ENCODE assay signal across 33 cellular contexts in genomic region chr16:55876854-55877253, GRCh38. TPM values are rescaled to one million over a fixed set of nuclear protein-coding genes. Genes with fewer than 3 reads are reported as not detected.
DNase-seq lines count a peak whose midpoint lies in the region; ATAC-seq and TF ChIP-seq lines count a peak whose summit lies in the region.
"Had no signal": no experiment of that assay in that cellular context is flagged by ENCODE, and none has a peak within 500 bp of the region (broad histone marks: within the 10 kb centered on the region; RNA-seq: fewer than 3 reads in every experiment).

No MANE protein-coding gene starts in this region.

- H2AFZ ChIP-seq in neural progenitor cell (replicated peaks) = no peak overlapping the region

- H3K27me3 ChIP-seq in endodermal cell (ENCODE audit: control insufficient read depth, insufficient read depth, low read length, poor library complexity, severe bottlenecking) (no peaks in the 10 kb centered on the region), neural progenitor cell (no peaks in the 10 kb centered on the region)
- H3K27me3 ChIP-seq: gastrocnemius medialis, pancreas, Peyer's patch had no signal

- H3K36me3 Mint-ChIP-seq in endodermal cell (ENCODE audit: low read depth) = no peaks in the 10 kb centered on the region
- no peaks in the 10 kb centered on the region for H3K36me3 Mint-ChIP-seq in neural progenitor cell
- H3K36me3 Mint-ChIP-seq: activated naive CD4-positive, alpha-beta T cell treated with anti-CD3 and anti-CD28 coated beads, Interleukin-2, amount 50 U/mL, for 24 hours; type B pancreatic cell had no signal

- H3K27ac ChIP-seq in endodermal cell (ENCODE audit: low read depth, low read length) = no peak overlapping the region
- H3K27ac ChIP-seq in neural progenitor cell = no peak overlapping the region
- H3K27ac ChIP-seq: breast epithelium, dorsolateral prefrontal cortex, gastrocnemius medialis, KMS-11, pancreas, Peyer's patch, skin epidermis had no signal

- H3K36me3 ChIP-seq in endodermal cell (ENCODE audit: control insufficient read depth, insufficient read depth, low read length) = no peaks in the 10 kb centered on the region
- no peaks in the 10 kb centered on the region for H3K36me3 ChIP-seq in neural progenitor cell
- H3K36me3 ChIP-seq: breast epithelium, gastrocnemius medialis, pancreas, Peyer's patch had no signal

- H3K9me3 ChIP-seq in endodermal cell (ENCODE audit: control insufficient read depth, low read length) (no peaks in the 10 kb centered on the region), neural progenitor cell (ENCODE audit: low read depth) (no peaks in the 10 kb centered on the region)
- H3K9me3 ChIP-seq: breast epithelium, gastrocnemius medialis, pancreas, Peyer's patch had no signal

- H3K4me2 ChIP-seq in neural progenitor cell = no peak overlapping the region
- H3K4me2 ChIP-seq: KMS-11 had no signal

- no peaks in the 10 kb centered on the region for H3K4me1 ChIP-seq in endodermal cell (ENCODE audit: control insufficient read depth, insufficient read depth, low read length)
- no peaks in the 10 kb centered on the region for H3K4me1 ChIP-seq in neural progenitor cell
- H3K4me1 ChIP-seq: breast epithelium, gastrocnemius medialis, pancreas, Peyer's patch had no signal

- H3K27me3 Mint-ChIP-seq in endodermal cell (ENCODE audit: insufficient read depth) = peaks cover 3% of the 10 kb centered on the region
- H3K27me3 Mint-ChIP-seq in neural progenitor cell (ENCODE audit: insufficient read depth, low read depth) = peaks cover 5% of the 10 kb centered on the region

- no peak overlapping the region for H3K9ac ChIP-seq in endodermal cell (ENCODE audit: extremely low read depth, low read length, poor library complexity, severe bottlenecking)
- H3K9ac ChIP-seq in neural progenitor cell = no peak overlapping the region
- H3K9ac ChIP-seq: KMS-11 had no signal

- H3K27ac Mint-ChIP-seq in endodermal cell (no peak overlapping the region), neural progenitor cell (peak overlapping the region; percentile 89)
- H3K27ac Mint-ChIP-seq: activated CD8-positive, alpha-beta T cell treated with anti-CD3 and anti-CD28 coated beads for 36 hours; activated naive CD4-positive, alpha-beta T cell treated with anti-CD3 and anti-CD28 coated beads, Interleukin-2, amount 50 U/mL, for 24 hours; activated T-helper 17 cell treated with anti-CD3 and anti-CD28 coated beads, Interleukin-2, amount 50 U/mL, for 72 hours; CD4-positive, alpha-beta T cell; type B pancreatic cell had no signal

- H3K4me3 Mint-ChIP-seq in endodermal cell (no peak overlapping the region), neural progenitor cell (no peak overlapping the region)
- H3K4me3 Mint-ChIP-seq: activated CD8-positive, alpha-beta T cell treated with anti-CD3 and anti-CD28 coated beads for 36 hours; activated naive CD4-positive, alpha-beta T cell treated with anti-CD3 and anti-CD28 coated beads, Interleukin-2, amount 50 U/mL, for 24 hours; activated T-helper 17 cell treated with anti-CD3 and anti-CD28 coated beads, Interleukin-2, amount 50 U/mL, for 72 hours; CD4-positive, alpha-beta T cell; nephron; type B pancreatic cell had no signal

- H4K20me1 ChIP-seq in neural progenitor cell (ENCODE audit: low read depth) = no peaks in the 10 kb centered on the region

- DNase-seq in AG10803 (ENCODE audit: low read depth) (peak; percentile 1), LoVo (ENCODE audit: low spot score) (peak; percentile 6), endodermal cell (peak; percentile 64), neural progenitor cell (ENCODE audit: low spot score) (no peak), H4 (ENCODE audit: low spot score) (no peak), DMS153 treated with DMSO at 0.1 percent for 48 hours (lab: John Stamatoyannopoulos, UW; ENCODE audit: unreplicated experiment) (no peak)
- DNase-seq in activated naive CD4-positive, alpha-beta T cell treated with Interleukin-2 at 50 U/mL for 16 hours = no peak
- DNase-seq: activated CD8-positive, alpha-beta T cell treated with anti-CD3 and anti-CD28 coated beads for 36 hours; AML-193; amniotic stem cell; CD4-positive, alpha-beta T cell; dorsolateral prefrontal cortex; gastrocnemius medialis; left cardiac atrium; NCI-H1436; NCI-H2081; NCI-H226; NCI-H69; pancreas; Peyer's patch; stimulated activated naive CD4-positive, alpha-beta T cell had no signal

- H3F3A ChIP-seq in neural progenitor cell (ENCODE audit: low read depth) = no peaks in the 10 kb centered on the region

- H3K4me1 Mint-ChIP-seq in endodermal cell (peaks cover 7% of the 10 kb centered on the region), neural progenitor cell (peaks cover 9% of the 10 kb centered on the region)
- H3K4me1 Mint-ChIP-seq: activated naive CD4-positive, alpha-beta T cell treated with anti-CD3 and anti-CD28 coated beads, Interleukin-2, amount 50 U/mL, for 24 hours; activated T-helper 17 cell treated with anti-CD3 and anti-CD28 coated beads, Interleukin-2, amount 50 U/mL, for 72 hours had no signal

- 74 to 81% methylated on average over 2 to 4 of the region's 4 CpGs for WGBS in endodermal cell (ENCODE audit: insufficient coverage in 1 of 2, insufficient read length in 1 of 2), 2 experiments

- no peak overlapping the region for H3K4me3 ChIP-seq in AG10803 (ENCODE audit: low read length)
- no peak overlapping the region for H3K4me3 ChIP-seq in endodermal cell (ENCODE audit: low read length)
- H3K4me3 ChIP-seq in neural progenitor cell = no peak overlapping the region
- H3K4me3 ChIP-seq: breast epithelium, dorsolateral prefrontal cortex, gastrocnemius medialis, pancreas, Peyer's patch, skin epidermis had no signal

- no peaks in the 10 kb centered on the region for H3K79me2 ChIP-seq in neural progenitor cell (ENCODE audit: low read depth)

- no peak for ATAC-seq in HG03095 (IDR thresholded peaks at IDR 0.05; ENCODE audit: unreplicated experiment)
- ATAC-seq: activated CD8-positive, alpha-beta T cell treated with anti-CD3 and anti-CD28 coated beads for 36 hours; activated T-helper 17 cell treated with anti-CD3 and anti-CD28 coated beads, Interleukin-2, amount 50 U/mL, for 72 hours; gastrocnemius medialis; left cardiac atrium; pancreas had no signal

- TF ChIP-seq CTCF in AG10803 (conservative IDR thresholded peaks at IDR 0.05; ENCODE audit: low read length) (no peak), endodermal cell (conservative IDR thresholded peaks at IDR 0.05) (no peak), neural progenitor cell (IDR thresholded peaks at IDR 0.05) (no peak)

- H3K9me3 Mint-ChIP-seq in endodermal cell (no peaks in the 10 kb centered on the region), neural progenitor cell (peaks cover 2% of the 10 kb centered on the region)
- H3K9me3 Mint-ChIP-seq: nephron, type B pancreatic cell had no signal

RNA-seq across cellular contexts. Expression of gene CES5A, which starts 1.7 kb away (rescaled TPM):
- total RNA-seq in endodermal cell (under 1 TPM in 1 of 2 donors, not detected in 1; 0.26 TPM), neural progenitor cell (ENCODE audit: low replicate concordance) (not detected in 2 replicates)
- not detected for polyA plus RNA-seq in endodermal cell (2013, experiment 1 of 2)
- not detected for polyA plus RNA-seq in endodermal cell (2013, experiment 2 of 2)
- total RNA-seq in H4 (2014; rRNA removed; shearing (Covaris generic)) = not detected in 2 replicates
- total RNA-seq: activated CD8-positive, alpha-beta T cell treated with anti-CD3 and anti-CD28 coated beads for 36 hours; activated T-helper 17 cell treated with anti-CD3 and anti-CD28 coated beads, Interleukin-2, amount 50 U/mL, for 72 hours; breast epithelium; CD4-positive, alpha-beta T cell; chondrocyte; endothelial cell of umbilical vein; gastrocnemius medialis; lung microvascular endothelial cell; pancreas; Peyer's patch; renal cortical epithelial cell had no signal
- polyA plus RNA-seq: endothelial cell of umbilical vein, pancreas had no signal

RNA-seq across cellular contexts. Expression of gene CES1, which starts 44.0 kb away (rescaled TPM):
- total RNA-seq in endodermal cell = 1 to 10 TPM in 1 of 2 donors, not detected in 1; 1.3 TPM
- polyA plus RNA-seq in endodermal cell (2013, experiment 1 of 2) = 0.32 TPM
- 0.17 TPM for polyA plus RNA-seq in endodermal cell (2013, experiment 2 of 2)
- total RNA-seq in neural progenitor cell (ENCODE audit: low replicate concordance) = 0.34 TPM in 1 of 2 replicates, not detected in the other
- total RNA-seq in H4 (2014; rRNA removed; shearing (Covaris generic)) = 0.39 and 0.47 TPM in 2 replicates
- total RNA-seq: activated CD8-positive, alpha-beta T cell treated with anti-CD3 and anti-CD28 coated beads for 36 hours; activated T-helper 17 cell treated with anti-CD3 and anti-CD28 coated beads, Interleukin-2, amount 50 U/mL, for 72 hours; chondrocyte; endothelial cell of umbilical vein had no signal
- polyA plus RNA-seq: endothelial cell of umbilical vein had no signal

Comparison
In these comparisons a context has a peak if more than half of its experiments do, and no peak if none do; other contexts are left out.
1. DNase-seq: peak in AG10803 (single experiment), LoVo (single experiment) and endodermal cell (single experiment); none in neural progenitor cell (single experiment), H4 (single experiment), activated naive CD4-positive, alpha-beta T cell treated with Interleukin-2 at 50 U/mL for 16 hours (single experiment) and DMS153 treated with DMSO at 0.1 percent for 48 hours (single experiment).